ENCODE assay signal across 1 cellular context in the genomic region with DNA sequence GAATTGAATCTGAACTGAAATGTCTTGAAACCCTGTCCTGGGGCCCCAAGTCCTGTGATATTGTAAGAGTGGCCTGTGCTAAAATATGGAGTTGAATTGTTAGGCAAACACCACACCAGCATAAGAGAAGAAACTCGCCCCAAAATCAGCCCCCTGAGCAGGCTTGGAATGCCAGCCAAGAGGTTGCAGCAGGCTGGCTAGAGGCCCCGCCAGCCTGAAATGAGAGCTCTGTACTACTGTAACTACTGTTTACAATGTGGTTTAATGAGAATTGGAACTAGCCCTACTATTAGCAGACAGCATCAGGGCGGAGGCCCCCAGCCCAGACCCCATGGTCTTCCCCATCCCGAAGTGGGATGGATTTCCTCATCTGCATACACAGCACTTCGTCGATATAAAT.
TF ChIP-seq lines count a peak whose summit lies in the region.

No MANE protein-coding gene starts in this region.

TF ChIP-seq in GM23338, 12 proteins besides CTCF, POLR2A, EP300 and RAD21 (continued from another document):
- TF ChIP-seq, protein P1, sequence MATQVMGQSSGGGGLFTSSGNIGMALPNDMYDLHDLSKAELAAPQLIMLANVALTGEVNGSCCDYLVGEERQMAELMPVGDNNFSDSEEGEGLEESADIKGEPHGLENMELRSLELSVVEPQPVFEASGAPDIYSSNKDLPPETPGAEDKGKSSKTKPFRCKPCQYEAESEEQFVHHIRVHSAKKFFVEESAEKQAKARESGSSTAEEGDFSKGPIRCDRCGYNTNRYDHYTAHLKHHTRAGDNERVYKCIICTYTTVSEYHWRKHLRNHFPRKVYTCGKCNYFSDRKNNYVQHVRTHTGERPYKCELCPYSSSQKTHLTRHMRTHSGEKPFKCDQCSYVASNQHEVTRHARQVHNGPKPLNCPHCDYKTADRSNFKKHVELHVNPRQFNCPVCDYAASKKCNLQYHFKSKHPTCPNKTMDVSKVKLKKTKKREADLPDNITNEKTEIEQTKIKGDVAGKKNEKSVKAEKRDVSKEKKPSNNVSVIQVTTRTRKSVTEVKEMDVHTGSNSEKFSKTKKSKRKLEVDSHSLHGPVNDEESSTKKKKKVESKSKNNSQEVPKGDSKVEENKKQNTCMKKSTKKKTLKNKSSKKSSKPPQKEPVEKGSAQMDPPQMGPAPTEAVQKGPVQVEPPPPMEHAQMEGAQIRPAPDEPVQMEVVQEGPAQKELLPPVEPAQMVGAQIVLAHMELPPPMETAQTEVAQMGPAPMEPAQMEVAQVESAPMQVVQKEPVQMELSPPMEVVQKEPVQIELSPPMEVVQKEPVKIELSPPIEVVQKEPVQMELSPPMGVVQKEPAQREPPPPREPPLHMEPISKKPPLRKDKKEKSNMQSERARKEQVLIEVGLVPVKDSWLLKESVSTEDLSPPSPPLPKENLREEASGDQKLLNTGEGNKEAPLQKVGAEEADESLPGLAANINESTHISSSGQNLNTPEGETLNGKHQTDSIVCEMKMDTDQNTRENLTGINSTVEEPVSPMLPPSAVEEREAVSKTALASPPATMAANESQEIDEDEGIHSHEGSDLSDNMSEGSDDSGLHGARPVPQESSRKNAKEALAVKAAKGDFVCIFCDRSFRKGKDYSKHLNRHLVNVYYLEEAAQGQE (IDR thresholded peaks at IDR 0.05; ENCODE audit: unreplicated experiment) = no peak
